10 cellular contexts compared by ENCODE assay signal in the genomic region with DNA sequence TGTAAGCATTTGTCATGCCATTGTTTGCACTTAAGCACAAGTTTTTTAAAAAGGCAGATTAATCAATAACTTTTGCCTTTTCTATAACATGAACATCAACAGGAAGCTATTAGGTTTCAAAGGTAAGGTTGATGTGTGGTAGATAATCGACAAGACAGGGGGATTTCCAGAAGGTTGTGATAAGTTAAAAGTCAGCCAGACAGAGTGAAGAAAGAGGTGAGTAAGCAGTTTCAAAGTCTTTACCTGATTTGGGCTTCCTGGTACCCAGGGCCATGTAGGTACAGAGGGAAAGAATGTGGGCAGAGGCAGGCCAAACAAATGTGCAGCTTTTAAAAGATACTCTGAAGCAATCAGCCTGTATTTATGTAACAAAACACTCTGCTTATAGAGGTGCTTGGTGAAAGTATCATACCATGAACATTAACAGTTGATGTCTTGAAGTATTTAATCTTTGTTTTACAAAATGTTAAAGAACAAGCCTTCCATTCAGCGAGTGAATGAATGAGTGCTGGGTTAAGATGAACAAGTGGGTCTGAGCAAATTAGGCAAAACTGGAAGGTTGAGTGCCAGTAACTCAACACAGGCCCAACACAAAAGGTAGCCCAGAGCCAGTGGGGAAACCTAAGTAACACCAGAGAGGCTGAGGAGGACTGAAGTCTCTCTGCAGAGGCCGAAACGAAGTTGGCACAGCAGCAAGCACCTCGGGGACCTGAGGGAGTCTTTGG.
DNase-seq lines count a peak whose midpoint lies in the region; ATAC-seq and TF ChIP-seq lines count a peak whose summit lies in the region.
"Had no signal": no experiment of that assay in that cellular context is flagged by ENCODE, and none has a peak within 500 bp of the region (broad histone marks: within the 10 kb centered on the region; RNA-seq: fewer than 3 reads in every experiment).

No MANE protein-coding gene starts in this region.

- peaks cover 2% of the 10 kb centered on the region for H4K20me1 ChIP-seq in osteoblast (ENCODE audit: insufficient read depth, low read length)

- no peaks in the 10 kb centered on the region for H3K36me3 Mint-ChIP-seq in MCF 10A (ENCODE audit: insufficient read depth, unreplicated experiment)
- H3K36me3 Mint-ChIP-seq in T-helper 2 cell treated with Interferon-gamma antibody and Interleukin-4, amounts not matched to agents 5 μg/mL and 100 μg/mL, for 36 hours (ENCODE audit: low read depth) = no peaks in the 10 kb centered on the region
- H3K36me3 Mint-ChIP-seq: activated naive CD8-positive, alpha-beta T cell treated with anti-CD3 and anti-CD28 coated beads, Interleukin-2, amount 10 ng/mL, durations not matched to agents 7 days and 5 days had no signal

- H3K4me3 ChIP-seq in breast epithelium (no peak overlapping the region), upper lobe of right lung (no peak overlapping the region), osteoblast (ENCODE audit: insufficient read depth, low read length) (no peak overlapping the region), sigmoid colon (no peak overlapping the region)

- H3K27ac ChIP-seq in breast epithelium (peak overlapping the region in 1 of 2 donors; percentile 27), upper lobe of right lung (no peak overlapping the region), osteoblast (ENCODE audit: low read depth, low read length) (no peak overlapping the region), sigmoid colon (no peak overlapping the region)

- H3K79me2 ChIP-seq in osteoblast (ENCODE audit: insufficient read depth, low read length) = no peaks in the 10 kb centered on the region

- no TSS peak for BruUV-seq in MCF 10A (replicated peaks; lab: Mats Ljungman, UMichigan)

- no peaks in the 10 kb centered on the region for H3K9me3 Mint-ChIP-seq in MCF 10A (ENCODE audit: unreplicated experiment)
- H3K9me3 Mint-ChIP-seq in T-helper 2 cell treated with Interferon-gamma antibody and Interleukin-4, amounts not matched to agents 5 μg/mL and 100 μg/mL, for 36 hours = no peaks in the 10 kb centered on the region
- H3K9me3 Mint-ChIP-seq: activated naive CD8-positive, alpha-beta T cell treated with anti-CD3 and anti-CD28 coated beads, Interleukin-2, amount 10 ng/mL, durations not matched to agents 7 days and 5 days had no signal

- CTCF ChIA-PET in MCF 10A (lab: Yijun Ruan, JAX) = interaction anchor here (1.0 to 1.6 kb wide), 5 partner anchors 8 to 1421 kb away, joined by 3 to 4 read pairs (median 3); no protein-coding TSS in a partner anchor

- peak overlapping the region; percentile 3 for H3K27ac Mint-ChIP-seq in MCF 10A (ENCODE audit: low read depth, unreplicated experiment)
- peak overlapping the region; percentile 37 for H3K27ac Mint-ChIP-seq in T-helper 2 cell treated with Interferon-gamma antibody and Interleukin-4, amounts not matched to agents 5 μg/mL and 100 μg/mL, for 36 hours
- H3K27ac Mint-ChIP-seq: activated naive CD8-positive, alpha-beta T cell treated with anti-CD3 and anti-CD28 coated beads, Interleukin-2, amount 10 ng/mL, durations not matched to agents 7 days and 5 days had no signal

- no peak for TF ChIP-seq EP300 in sigmoid colon (IDR thresholded peaks at IDR 0.05)

- no peak overlapping the region for H2AFZ ChIP-seq in osteoblast (ENCODE audit: low read length)

- TF ChIP-seq CTCF in MCF 10A (IDR thresholded peaks at IDR 0.05; ENCODE audit: unreplicated experiment) (no peak), breast epithelium (IDR thresholded peaks at IDR 0.05) (no peak), upper lobe of right lung (IDR thresholded peaks at IDR 0.05) (no peak), osteoblast (IDR thresholded peaks at IDR 0.05; ENCODE audit: extremely low read depth, low read depth, low read length) (no peak), sigmoid colon (IDR thresholded peaks at IDR 0.05) (no peak)

- H3K4me1 ChIP-seq in breast epithelium (peaks cover 0 to 4% of the 10 kb centered on the region in 2 donors), upper lobe of right lung (no peaks in the 10 kb centered on the region), osteoblast (ENCODE audit: insufficient read depth, low read length) (no peaks in the 10 kb centered on the region), sigmoid colon (peaks cover 0 to 27% (median 17%) of the 10 kb centered on the region in 4 donors)

- H3K27me3 Mint-ChIP-seq in MCF 10A (ENCODE audit: insufficient read depth, unreplicated experiment) = no peaks in the 10 kb centered on the region
- H3K27me3 Mint-ChIP-seq in T-helper 2 cell treated with Interferon-gamma antibody and Interleukin-4, amounts not matched to agents 5 μg/mL and 100 μg/mL, for 36 hours (ENCODE audit: low read depth) = no peaks in the 10 kb centered on the region
- H3K27me3 Mint-ChIP-seq: activated naive CD8-positive, alpha-beta T cell treated with anti-CD3 and anti-CD28 coated beads, Interleukin-2, amount 10 ng/mL, durations not matched to agents 7 days and 5 days had no signal

- TF ChIP-seq POLR2A in breast epithelium (IDR thresholded peaks at IDR 0.05) (no peak), sigmoid colon (IDR thresholded peaks at IDR 0.05) (no peak)

- WGBS in sigmoid colon, 2 donors = 60 to 73% methylated on average over 5 of the region's 5 CpGs

- intact Hi-C loops in MCF 10A (cut with micrococcal nuclease) (no loop called here), breast epithelium (cut with DNase I; ENCODE audit: low total_unique reads) (loop anchor here (5.0 kb wide), 1 partner anchor 908 kb away; no protein-coding TSS in a partner anchor), upper lobe of right lung (cut with DNase I) (no loop called here), sigmoid colon (cut with DNase I) (no loop called here)

- no peak overlapping the region for H3K4me2 ChIP-seq in osteoblast (ENCODE audit: insufficient read depth, low read length)

- DNase-seq in MCF 10A (ENCODE audit: unreplicated experiment) = peak; percentile 38
- no peak for DNase-seq in breast epithelium (ENCODE audit: low spot score in 2 of 2)
- DNase-seq in T-helper 2 cell treated with Interferon-gamma antibody and Interleukin-4, amounts not matched to agents 5 μg/mL and 100 μg/mL, for 36 hours (ENCODE audit: low spot score) = no peak
- no peak for DNase-seq in upper lobe of right lung
- no peak for DNase-seq in osteoblast (ENCODE audit: insufficient read length, low spot score, missing footprints)
- DNase-seq in OCI-M2 (lab: John Stamatoyannopoulos, UW; ENCODE audit: unreplicated experiment) = no peak
- DNase-seq in sigmoid colon = no peak
- DNase-seq: activated naive CD8-positive, alpha-beta T cell treated with anti-CD3 and anti-CD28 coated beads, Interleukin-2, amount 10 ng/mL, durations not matched to agents 7 days and 5 days; NCI-H1105 treated with DMSO at 0.1 percent for 48 hours had no signal

- H3K9me3 ChIP-seq in breast epithelium = no peaks in the 10 kb centered on the region
- H3K9me3 ChIP-seq in upper lobe of right lung = peaks cover 4% of the 10 kb centered on the region
- H3K9me3 ChIP-seq in osteoblast (ENCODE audit: low read depth, low read length) = no peaks in the 10 kb centered on the region
- H3K9me3 ChIP-seq in sigmoid colon = no peaks in the 10 kb centered on the region

- peaks cover 12% of the 10 kb centered on the region for H3K4me1 Mint-ChIP-seq in MCF 10A (ENCODE audit: insufficient read depth, unreplicated experiment)
- peaks cover 18% of the 10 kb centered on the region for H3K4me1 Mint-ChIP-seq in T-helper 2 cell treated with Interferon-gamma antibody and Interleukin-4, amounts not matched to agents 5 μg/mL and 100 μg/mL, for 36 hours (ENCODE audit: low read depth)

- H3K4me3 Mint-ChIP-seq in MCF 10A (ENCODE audit: unreplicated experiment) = no peak overlapping the region
- peak overlapping the region; percentile 43 for H3K4me3 Mint-ChIP-seq in T-helper 2 cell treated with Interferon-gamma antibody and Interleukin-4, amounts not matched to agents 5 μg/mL and 100 μg/mL, for 36 hours
- H3K4me3 Mint-ChIP-seq: activated naive CD8-positive, alpha-beta T cell treated with anti-CD3 and anti-CD28 coated beads, Interleukin-2, amount 10 ng/mL, durations not matched to agents 7 days and 5 days had no signal

- POLR2A ChIA-PET in MCF 10A (lab: Yijun Ruan, JAX) = interaction anchor here (0.8 to 1.7 kb wide), 8 partner anchors 14 to 109 kb away, joined by 3 to 8 read pairs (median 4); partner anchors contain the start of gene LRRC1

- ATAC-seq in HG02981 (IDR thresholded peaks at IDR 0.05; ENCODE audit: unreplicated experiment) = peak; percentile 98
- peak; percentile 77 for ATAC-seq in upper lobe of right lung

- H3K27me3 ChIP-seq in breast epithelium = no peaks in the 10 kb centered on the region
- no peaks in the 10 kb centered on the region for H3K27me3 ChIP-seq in upper lobe of right lung
- H3K27me3 ChIP-seq in osteoblast (ENCODE audit: insufficient read depth, low read length) = no peaks in the 10 kb centered on the region
- H3K27me3 ChIP-seq in sigmoid colon = no peaks in the 10 kb centered on the region

- no peaks in the 10 kb centered on the region for H3K36me3 ChIP-seq in breast epithelium
- no peaks in the 10 kb centered on the region for H3K36me3 ChIP-seq in upper lobe of right lung
- H3K36me3 ChIP-seq in osteoblast (ENCODE audit: insufficient read depth, low read length) = no peaks in the 10 kb centered on the region
- H3K36me3 ChIP-seq in sigmoid colon = no peaks in the 10 kb centered on the region
